In genomic region chr15:60369696-60370095, GRCh38 we compare ENCODE assay signal across 1 cellular context.
TF ChIP-seq lines count a peak whose summit lies in the region.

No MANE protein-coding gene starts in this region.

TF ChIP-seq in endothelial cell of umbilical vein, 7 proteins besides CTCF, POLR2A, EP300 and RAD21 (continued from another document):
- no peak for TF ChIP-seq POLR2AphosphoS5 (IDR thresholded peaks at IDR 0.05; ENCODE audit: insufficient read depth, low read depth, low read length)
- no peak for TF ChIP-seq GATA2 (IDR thresholded peaks at IDR 0.05; ENCODE audit: insufficient read depth, insufficient read length, low read depth, low read length)
- no peak for TF ChIP-seq JUN (IDR thresholded peaks at IDR 0.05; ENCODE audit: borderline replicate concordance, insufficient read depth, insufficient read length, low read depth)
- no peak for TF ChIP-seq EZH2 (IDR thresholded peaks at IDR 0.05; ENCODE audit: borderline replicate concordance, low read depth, low read length, severe bottlenecking)
- TF ChIP-seq MYC (IDR thresholded peaks at IDR 0.05; ENCODE audit: low read depth, low read length) = no peak
